Comparison of ENCODE assay signal across 2 cellular contexts in genomic region chr1:10673305-10673704, GRCh38.
TF ChIP-seq lines count a peak whose summit lies in the region.

No MANE protein-coding gene starts in this region.

TF ChIP-seq in IMR-90, 13 proteins besides CTCF, POLR2A, EP300 and RAD21:
- TF ChIP-seq MXI1 (IDR thresholded peaks at IDR 0.05; ENCODE audit: borderline replicate concordance, low read depth, low read length) (no peak), USF2 (IDR thresholded peaks at IDR 0.05; ENCODE audit: low read depth, low read length) (no peak), CEBPB (IDR thresholded peaks at IDR 0.05; ENCODE audit: low read depth, low read length) (no peak), MAZ (IDR thresholded peaks at IDR 0.05; ENCODE audit: borderline replicate concordance, low read depth, low read length) (no peak), ELK1 (IDR thresholded peaks at IDR 0.05; ENCODE audit: borderline replicate concordance, low read depth, low read length) (no peak), MAFK (IDR thresholded peaks at IDR 0.05; ENCODE audit: low read depth, low read length) (no peak), CHD1 (IDR thresholded peaks at IDR 0.05; ENCODE audit: low read depth, low read length) (no peak), FOS (IDR thresholded peaks at IDR 0.05; ENCODE audit: low read depth, low read length) (no peak)
TF ChIP-seq in IMR-90: peak in this region for 0.

TF ChIP-seq in WTC11, 78 proteins besides CTCF, POLR2A, EP300 and RAD21:
- TF ChIP-seq ELF4 (CRISPR knock-in tag; IDR thresholded peaks at IDR 0.05; ENCODE audit: low read depth), result no peak
